11 cellular contexts compared by ENCODE assay signal in genomic region chr17:59377410-59377809, GRCh38. TPM values are rescaled to one million over a fixed set of nuclear protein-coding genes. Genes with fewer than 3 reads are reported as not detected.
DNase-seq lines count a peak whose midpoint lies in the region; ATAC-seq and TF ChIP-seq lines count a peak whose summit lies in the region.
"Had no signal": no experiment of that assay in that cellular context is flagged by ENCODE, and none has a peak within 500 bp of the region (broad histone marks: within the 10 kb centered on the region; RNA-seq: fewer than 3 reads in every experiment).

No MANE protein-coding gene starts in this region.

- ATAC-seq in HG02840 (IDR thresholded peaks at IDR 0.05; ENCODE audit: low FRiP score, unreplicated experiment) (no peak), GM18858 (IDR thresholded peaks at IDR 0.05; ENCODE audit: unreplicated experiment) (no peak), T-helper 17 cell (no peak)

- no peaks in the 10 kb centered on the region for H3K27me3 ChIP-seq in muscle layer of colon (ENCODE audit: control insufficient read depth in 1 of 2, insufficient read depth in 2 of 2, low read length in 2 of 2)
- no peaks in the 10 kb centered on the region for H3K27me3 ChIP-seq in Karpas-422 (ENCODE audit: low read length)
- H3K27me3 ChIP-seq: adrenal gland had no signal

- H3K79me2 ChIP-seq in Karpas-422 (ENCODE audit: low read length): no peaks in the 10 kb centered on the region

- H3K4me2 ChIP-seq in Karpas-422 (ENCODE audit: low read depth, low read length, poor library complexity, severe bottlenecking): no peak overlapping the region

- no peak overlapping the region for H2AFZ ChIP-seq in Karpas-422 (ENCODE audit: low read length)

- no peak overlapping the region for H3K9ac ChIP-seq in muscle layer of colon (ENCODE audit: low read length)
- H3K9ac ChIP-seq in Karpas-422 (ENCODE audit: low read length): no peak overlapping the region

- no peaks in the 10 kb centered on the region for H3K36me3 Mint-ChIP-seq in T-helper 17 cell (ENCODE audit: low read depth)

- no peaks in the 10 kb centered on the region for H3K9me2 ChIP-seq in Karpas-422 (replicated peaks; ENCODE audit: insufficient read depth, low read length)

- peaks cover 40% of the 10 kb centered on the region for H3K4me1 Mint-ChIP-seq in T-helper 17 cell

- peaks cover 69% of the 10 kb centered on the region for H3K4me1 ChIP-seq in muscle layer of colon (ENCODE audit: insufficient read depth, low read length)
- H3K4me1 ChIP-seq in Karpas-422 (ENCODE audit: low read length): peaks cover 10% of the 10 kb centered on the region

- H3K27me3 Mint-ChIP-seq in T-helper 17 cell: no peaks in the 10 kb centered on the region
- H3K27me3 Mint-ChIP-seq: CD8-positive, alpha-beta memory T cell had no signal

- no peak for TF ChIP-seq CTCF in C4-2B (conservative IDR thresholded peaks at IDR 0.05)
- no peak for TF ChIP-seq CTCF in cardiac fibroblast (IDR thresholded peaks at IDR 0.05; ENCODE audit: low read depth, low read length)

- no peaks in the 10 kb centered on the region for H3K9me3 ChIP-seq in muscle layer of colon (ENCODE audit: low read length)
- no peaks in the 10 kb centered on the region for H3K9me3 ChIP-seq in Karpas-422 (ENCODE audit: low read length)
- no peaks in the 10 kb centered on the region for H3K9me3 ChIP-seq in T-helper 17 cell (ENCODE audit: control insufficient read depth, low read length, poor library complexity, severe bottlenecking)
- H3K9me3 ChIP-seq: adrenal gland had no signal

- peak; percentile 93 for DNase-seq in NCI-H1092 treated with DMSO at 0.1 percent for 48 hours (lab: John Stamatoyannopoulos, UW)
- peak; percentile 59 to 66 for DNase-seq in cardiac fibroblast (ENCODE audit: low read depth in 2 of 2)
- no peak for DNase-seq in Karpas-422
- DNase-seq in T-helper 17 cell: no peak
- DNase-seq: adrenal gland; CD8-positive, alpha-beta memory T cell; NK-92 treated with Interleukin-12 subunit alpha and Interleukin-12 subunit beta, amount 100 ng/mL, for 24 hours had no signal

- no peak overlapping the region for H3K27ac Mint-ChIP-seq in T-helper 17 cell

- no peak overlapping the region for H3K4me3 Mint-ChIP-seq in T-helper 17 cell
- H3K4me3 Mint-ChIP-seq: CD8-positive, alpha-beta memory T cell had no signal

- H4K20me1 ChIP-seq in Karpas-422 (ENCODE audit: insufficient read depth, low read depth, low read length): peaks cover 4% of the 10 kb centered on the region

- H3K4me3 ChIP-seq in cardiac fibroblast (replicated peaks in 1 of 2; ENCODE audit: low read depth in 2 of 2, low read length in 2 of 2) (no peak overlapping the region), muscle layer of colon (ENCODE audit: low read depth in 1 of 2, low read length in 2 of 2) (no peak overlapping the region), Karpas-422 (ENCODE audit: low read length) (no peak overlapping the region)
- H3K4me3 ChIP-seq: adrenal gland had no signal

- H3K27ac ChIP-seq in C4-2B (0 out of 2 replicates have a peak overlapping the region, but pooled peaks have one; percentile 6), muscle layer of colon (ENCODE audit: low read depth, low read length) (peak overlapping the region; percentile 41), Karpas-422 (ENCODE audit: low read length) (no peak overlapping the region)

- no peaks in the 10 kb centered on the region for H3K36me3 ChIP-seq in muscle layer of colon (ENCODE audit: insufficient read depth, low read length)
- no peaks in the 10 kb centered on the region for H3K36me3 ChIP-seq in Karpas-422 (ENCODE audit: insufficient read depth, low read length)
- H3K36me3 ChIP-seq: adrenal gland had no signal

RNA-seq across cellular contexts. Expression of gene YPEL2, which starts 46.0 kb away (rescaled TPM):
- total RNA-seq in Karpas-422 (2014; rRNA removed; shearing (Covaris generic); ENCODE audit: low replicate concordance): 3.5 and 6.1 TPM in 2 replicates
- total RNA-seq in T-helper 17 cell: 10 to 100 TPM; 23.6 to 44.0 TPM

Comparison
In these comparisons a context has a peak if more than half of its experiments do, and no peak if none do; other contexts are left out.
1. DNase-seq: peak in NCI-H1092 treated with DMSO at 0.1 percent for 48 hours (single experiment) and cardiac fibroblast (2 of 2); none in Karpas-422 (single experiment) and T-helper 17 cell (0 of 3).